In genomic region chr5:19795218-19795617, GRCh38 we compare ENCODE assay signal across 10 cellular contexts.
A peak's percentile ranks its signal among the peaks of the same experiment; 100 is the strongest.
DNase-seq lines count a peak whose midpoint lies in the region; ATAC-seq and TF ChIP-seq lines count a peak whose summit lies in the region.
"Had no signal": no experiment of that assay in that cellular context is flagged by ENCODE, and none has a peak within 500 bp of the region (broad histone marks: within the 10 kb centered on the region; RNA-seq: fewer than 3 reads in every experiment).

No MANE protein-coding gene starts in this region.

- no peaks in the 10 kb centered on the region for H3K36me3 Mint-ChIP-seq in activated naive CD8-positive, alpha-beta T cell treated with anti-CD3 and anti-CD28 coated beads, Interleukin-2, amount 50 U/mL, for 24 hours (ENCODE audit: low read depth)

- no peak overlapping the region for H3K27ac Mint-ChIP-seq in activated naive CD8-positive, alpha-beta T cell treated with anti-CD3 and anti-CD28 coated beads, Interleukin-2, amount 50 U/mL, for 24 hours

- POLR2A ChIA-PET in AG04449 (lab: Yijun Ruan, JAX): no interaction called here

- ATAC-seq in GM19035 (IDR thresholded peaks at IDR 0.05; ENCODE audit: unreplicated experiment): no peak
- no peak for ATAC-seq in activated naive CD8-positive, alpha-beta T cell treated with anti-CD3 and anti-CD28 coated beads, Interleukin-2, amount 50 U/mL, for 24 hours

- no peaks in the 10 kb centered on the region for H3K27me3 Mint-ChIP-seq in activated naive CD8-positive, alpha-beta T cell treated with anti-CD3 and anti-CD28 coated beads, Interleukin-2, amount 50 U/mL, for 24 hours

- no peak overlapping the region for H3K27ac ChIP-seq in VCaP

- peaks cover 4% of the 10 kb centered on the region for H3K9me3 Mint-ChIP-seq in activated naive CD8-positive, alpha-beta T cell treated with anti-CD3 and anti-CD28 coated beads, Interleukin-2, amount 50 U/mL, for 24 hours

- TF ChIP-seq CTCF in AG04449 (IDR thresholded peaks at IDR 0.05; ENCODE audit: insufficient read depth, low read length, missing control alignments): peak; percentile 17
- TF ChIP-seq CTCF in VCaP (conservative IDR thresholded peaks at IDR 0.05): peak; percentile 24; the same call in 1 of the 2 replicates

- H3K36me3 ChIP-seq in H7 (replicated peaks; ENCODE audit: control insufficient read depth, insufficient read depth, low read length): no peaks in the 10 kb centered on the region

- DNase-seq in AG04449 (ENCODE audit: low read depth, low spot score) (no peak), H7 (peak; percentile 4), glomerular endothelial cell (ENCODE audit: extremely low read depth, low read depth, low spot score) (peak; percentile 16), islet precursor cell (no peak), GF-D8 (lab: John Stamatoyannopoulos, UW) (no peak)
- DNase-seq in activated naive CD8-positive, alpha-beta T cell treated with anti-CD3 and anti-CD28 coated beads, Interleukin-2, amount 50 U/mL, for 24 hours: no peak
- DNase-seq: Calu3; stimulated activated CD4-positive, alpha-beta T cell treated with anti-CD3 and anti-CD28 coated beads, Interleukin-4, amount 100 ng/mL, for 1 hour had no signal

- CTCF ChIA-PET in AG04449 (lab: Yijun Ruan, JAX): no interaction called here

- no peaks in the 10 kb centered on the region for H3K27me3 ChIP-seq in H7 (ENCODE audit: control insufficient read depth, insufficient read depth, low read length)

- H3K4me3 ChIP-seq in AG04449 (ENCODE audit: low read depth, low read length): no peak overlapping the region
- no peak overlapping the region for H3K4me3 ChIP-seq in H7 (ENCODE audit: insufficient read depth, low read depth, low read length)

- H3K4me1 Mint-ChIP-seq in activated naive CD8-positive, alpha-beta T cell treated with anti-CD3 and anti-CD28 coated beads, Interleukin-2, amount 50 U/mL, for 24 hours: no peaks in the 10 kb centered on the region

- no peak overlapping the region for H3K4me3 Mint-ChIP-seq in activated naive CD8-positive, alpha-beta T cell treated with anti-CD3 and anti-CD28 coated beads, Interleukin-2, amount 50 U/mL, for 24 hours

Comparison
In these comparisons a context has a peak if more than half of its experiments do, and no peak if none do; other contexts are left out.
1. DNase-seq: peak in H7 (single experiment) and glomerular endothelial cell (single experiment); none in AG04449 (single experiment), islet precursor cell (single experiment), activated naive CD8-positive, alpha-beta T cell treated with anti-CD3 and anti-CD28 coated beads, Interleukin-2, amount 50 U/mL, for 24 hours (single experiment) and GF-D8 (single experiment).